8 cellular contexts compared by ENCODE assay signal in the genomic region with DNA sequence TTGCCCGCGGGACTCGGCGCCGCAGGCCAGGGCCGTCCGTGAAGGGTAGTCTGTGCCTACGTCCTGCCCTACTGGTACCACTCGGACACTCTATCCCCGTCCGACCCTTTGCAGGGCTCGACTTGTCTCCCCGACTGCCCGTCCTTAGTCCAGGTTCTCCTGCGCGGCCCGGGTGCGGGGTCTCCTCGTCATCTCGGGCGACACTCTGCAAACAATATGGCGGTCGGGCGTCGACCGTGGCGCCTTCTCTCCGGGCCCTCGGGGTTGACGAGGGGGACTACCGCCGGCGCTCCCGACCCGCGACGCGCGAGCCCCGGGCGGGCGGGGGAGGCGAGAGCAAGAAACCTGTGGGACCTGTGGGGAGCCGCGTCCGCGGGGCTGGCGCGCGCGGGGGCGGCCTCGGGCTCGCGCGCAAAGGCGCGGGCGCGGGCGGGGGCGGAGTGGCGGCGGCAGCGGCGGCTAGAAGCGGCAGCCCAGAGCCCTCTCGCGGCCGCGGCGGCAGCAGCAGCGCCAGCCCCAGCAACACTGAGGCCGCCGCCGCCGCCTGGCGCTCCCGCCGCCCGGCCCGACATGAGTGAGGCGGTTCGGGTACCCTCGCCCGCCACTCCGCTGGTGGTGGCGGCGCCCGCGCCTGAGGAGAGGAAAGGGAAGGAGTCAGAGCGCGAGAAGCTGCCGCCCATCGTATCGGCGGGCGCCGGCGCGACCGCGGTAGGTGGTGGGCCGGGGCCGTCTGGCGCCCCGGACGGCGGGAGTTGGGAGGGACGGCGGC. TPM values are rescaled to one million over a fixed set of nuclear protein-coding genes. Genes with fewer than 3 reads are reported as not detected.
A peak's percentile ranks its signal among the peaks of the same experiment; 100 is the strongest.
DNase-seq lines count a peak whose midpoint lies in the region; ATAC-seq and TF ChIP-seq lines count a peak whose summit lies in the region.

Gene HECTD2 (plus strand): TSS at position 476 of the 769 bp plus-strand sequence. CDS start 95 bp downstream, at position 571.

- H3K36me3 ChIP-seq in breast epithelium, result no peaks in the 10 kb centered on the region

- peak; percentile 82 for ATAC-seq in HG02623 (IDR thresholded peaks at IDR 0.05; ENCODE audit: unreplicated experiment)

- H3K27ac ChIP-seq in VCaP (peak within 1 kb of the TSS; percentile 100), breast epithelium (peak within 1 kb of the TSS; percentile 100)

- peaks cover 0 to 3% of the 10 kb centered on the region in 2 donors for H3K4me1 ChIP-seq in breast epithelium

- peak; percentile 56 to 69 for DNase-seq in NCI-H2081 (lab: John Stamatoyannopoulos, UW)
- DNase-seq in NCI-H2081 treated with DMSO at 0.1 percent for 48 hours (lab: John Stamatoyannopoulos, UW), result no peak
- peak; percentile 60 for DNase-seq in NCI-H1092 (lab: John Stamatoyannopoulos, UW)
- peak; percentile 60 to 72 for DNase-seq in breast epithelium (ENCODE audit: low spot score in 2 of 2)
- DNase-seq in iris pigment epithelial cell (ENCODE audit: low read depth), result peak; percentile 80
- DNase-seq in stimulated activated CD4-positive, alpha-beta T cell treated with anti-CD3 and anti-CD28 coated beads, Interleukin-12 subunit alpha, Interleukin-12 subunit beta, amount 100 ng/mL, for 24 hours (ENCODE audit: low read depth in 2 of 2), result peak; percentile 52 to 66

- intact Hi-C loops in breast epithelium (cut with DNase I; ENCODE audit: low total_unique reads), result no loop called here

- TF ChIP-seq POLR2A in breast epithelium (IDR thresholded peaks at IDR 0.05), result no peak

- H3K27me3 ChIP-seq in breast epithelium, result no peaks in the 10 kb centered on the region

- no peaks in the 10 kb centered on the region for H3K9me3 ChIP-seq in breast epithelium

- H3K4me3 ChIP-seq in breast epithelium, result peak within 1 kb of the TSS; percentile 81 to 95 (median 88)

- TF ChIP-seq CTCF in VCaP (conservative IDR thresholded peaks at IDR 0.05), result peak; percentile 76
- peak in 2 of 3 donors; percentile 7 to 75 for TF ChIP-seq CTCF in breast epithelium (IDR thresholded peaks at IDR 0.05)

RNA-seq across cellular contexts. Expression of gene HECTD2, which starts in this region (rescaled TPM):
- 10 to 100 TPM; 14.2 to 30.7 (median 19.0) TPM for total RNA-seq in breast epithelium
